In the genomic region with DNA sequence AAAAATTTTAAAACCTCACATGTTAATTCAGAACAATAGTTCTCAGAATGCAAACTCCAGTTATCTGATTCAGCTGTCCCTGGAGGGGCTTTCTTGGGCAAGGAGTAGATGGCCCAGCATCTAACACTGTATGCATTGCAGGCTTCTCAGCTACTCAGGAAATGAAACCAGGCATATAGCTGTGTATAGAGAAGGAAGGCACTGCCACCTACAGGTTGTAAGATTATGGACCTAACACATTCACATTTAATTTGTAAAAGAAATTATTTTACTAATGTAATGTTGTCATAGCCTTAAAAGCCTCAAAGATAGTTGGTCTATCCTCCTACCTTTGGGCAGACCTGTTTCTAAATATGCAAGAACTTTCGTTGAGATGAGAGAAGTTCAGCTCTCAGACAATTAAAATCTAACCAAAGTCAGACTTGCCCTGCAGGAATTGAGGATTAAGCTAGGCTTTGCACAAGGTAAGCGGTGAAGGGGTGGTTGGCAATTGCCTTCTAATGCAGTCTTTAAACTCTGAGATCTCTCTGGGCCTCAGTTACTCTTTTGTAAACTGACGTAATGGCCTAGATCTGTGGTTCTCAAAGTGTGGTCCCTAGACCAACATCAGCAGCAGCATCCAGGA, we compare ENCODE assay signal across 8 cellular contexts.
DNase-seq lines count a peak whose midpoint lies in the region; ATAC-seq and TF ChIP-seq lines count a peak whose summit lies in the region.

No MANE protein-coding gene starts in this region.

- H3K36me3 Mint-ChIP-seq in activated T-helper 1 cell treated with anti-CD3 and anti-CD28 coated beads, Interleukin-12 subunit alpha, Interleukin-12 subunit beta, Interleukin-2, Interleukin-4 antibody, amounts not matched to agents 30 ng/mL and 10 ng/mL and 1 ng/mL, durations not matched to agents 14 hours and 24 hours and 36 hours (ENCODE audit: low read depth) = no peaks in the 10 kb centered on the region

- no peak overlapping the region for H3K27ac ChIP-seq in heart left ventricle

- H3K27me3 ChIP-seq in heart left ventricle = no peaks in the 10 kb centered on the region

- H3K4me1 Mint-ChIP-seq in activated T-helper 1 cell treated with anti-CD3 and anti-CD28 coated beads, Interleukin-12 subunit alpha, Interleukin-12 subunit beta, Interleukin-2, Interleukin-4 antibody, amounts not matched to agents 30 ng/mL and 10 ng/mL and 1 ng/mL, durations not matched to agents 14 hours and 24 hours and 36 hours (ENCODE audit: low read depth) = no peaks in the 10 kb centered on the region

- DNase-seq in DMS53 (lab: John Stamatoyannopoulos, UW) = peak; percentile 78
- peak; percentile 61 for DNase-seq in NCI-H2227 (lab: John Stamatoyannopoulos, UW; ENCODE audit: unreplicated experiment)
- DNase-seq in activated T-helper 1 cell treated with anti-CD3 and anti-CD28 coated beads, Interleukin-12 subunit alpha, Interleukin-12 subunit beta, Interleukin-2, Interleukin-4 antibody, amounts not matched to agents 30 ng/mL and 10 ng/mL and 1 ng/mL, durations not matched to agents 14 hours and 24 hours and 36 hours (ENCODE audit: low spot score) = peak; percentile 5
- DNase-seq in heart left ventricle = peak in 2 of 5 donors; percentile 31 to 34
- peak; percentile 62 for DNase-seq in retina
- no peak for DNase-seq in UCSD-AML1 (lab: John Stamatoyannopoulos, UW; ENCODE audit: unreplicated experiment)

- H3K4me3 ChIP-seq in heart left ventricle = no peak overlapping the region

- 51 to 59% (median 58%) methylated on average over 3 of the region's 3 CpGs for WGBS in heart left ventricle, 4 donors

- no peaks in the 10 kb centered on the region for H3K4me1 ChIP-seq in heart left ventricle

- no peaks in the 10 kb centered on the region for H3K36me3 ChIP-seq in heart left ventricle

- no peak for TF ChIP-seq POLR2A in heart left ventricle (IDR thresholded peaks at IDR 0.05)

- TF ChIP-seq CTCF in heart left ventricle (IDR thresholded peaks at IDR 0.05) = peak; percentile 60 to 84 (median 74)

- no peaks in the 10 kb centered on the region for H3K9me3 ChIP-seq in heart left ventricle

- ATAC-seq in GM19351 (IDR thresholded peaks at IDR 0.05; ENCODE audit: unreplicated experiment) (peak; percentile 96), HG03139 (IDR thresholded peaks at IDR 0.05; ENCODE audit: unreplicated experiment) (peak; percentile 91), heart left ventricle (peak; percentile 75 to 94 (median 88))

- no peak overlapping the region for H3K27ac Mint-ChIP-seq in activated T-helper 1 cell treated with anti-CD3 and anti-CD28 coated beads, Interleukin-12 subunit alpha, Interleukin-12 subunit beta, Interleukin-2, Interleukin-4 antibody, amounts not matched to agents 30 ng/mL and 10 ng/mL and 1 ng/mL, durations not matched to agents 14 hours and 24 hours and 36 hours

- H3K9me3 Mint-ChIP-seq in activated T-helper 1 cell treated with anti-CD3 and anti-CD28 coated beads, Interleukin-12 subunit alpha, Interleukin-12 subunit beta, Interleukin-2, Interleukin-4 antibody, amounts not matched to agents 30 ng/mL and 10 ng/mL and 1 ng/mL, durations not matched to agents 14 hours and 24 hours and 36 hours = no peaks in the 10 kb centered on the region

- H3K27me3 Mint-ChIP-seq in activated T-helper 1 cell treated with anti-CD3 and anti-CD28 coated beads, Interleukin-12 subunit alpha, Interleukin-12 subunit beta, Interleukin-2, Interleukin-4 antibody, amounts not matched to agents 30 ng/mL and 10 ng/mL and 1 ng/mL, durations not matched to agents 14 hours and 24 hours and 36 hours (ENCODE audit: insufficient read depth) = peaks cover 7% of the 10 kb centered on the region

- intact Hi-C loops in activated T-helper 1 cell treated with anti-CD3 and anti-CD28 coated beads, Interleukin-12 subunit alpha, Interleukin-12 subunit beta, Interleukin-2, Interleukin-4 antibody, amounts not matched to agents 30 ng/mL and 10 ng/mL and 1 ng/mL, durations not matched to agents 14 hours and 24 hours and 36 hours (cut with micrococcal nuclease) = loop anchor here (1.0 to 5.0 kb wide), 5 partner anchors 71 to 1675 kb away; no protein-coding TSS in a partner anchor
- intact Hi-C loops in heart left ventricle (cut with DNase I) = loop anchor here (1.0 to 10.0 kb wide), 17 partner anchors 271 to 1673 kb away; a partner anchor contains a TSS

- no peak overlapping the region for H3K4me3 Mint-ChIP-seq in activated T-helper 1 cell treated with anti-CD3 and anti-CD28 coated beads, Interleukin-12 subunit alpha, Interleukin-12 subunit beta, Interleukin-2, Interleukin-4 antibody, amounts not matched to agents 30 ng/mL and 10 ng/mL and 1 ng/mL, durations not matched to agents 14 hours and 24 hours and 36 hours
